8 cellular contexts compared by ENCODE assay signal in genomic region chr1:94542088-94542671, GRCh38. TPM values are rescaled to one million over a fixed set of nuclear protein-coding genes. Genes with fewer than 3 reads are reported as not detected.
DNase-seq lines count a peak whose midpoint lies in the region; ATAC-seq and TF ChIP-seq lines count a peak whose summit lies in the region.

No MANE protein-coding gene starts in this region.

- WGBS in spleen, 5 donors = 1 to 11% (median 2%) methylated on average over 19 to 25 of the region's 25 CpGs

- peak overlapping the region; percentile 55 to 89 (median 82) for H3K27ac ChIP-seq in spleen

- H3K4me3 Mint-ChIP-seq in T-helper 1 cell treated with Interleukin-12 subunit alpha and Interleukin-12 subunit beta and Interleukin-4 antibody, amounts not matched to agents 30 μg/mL and 1 μg/mL, for 36 hours = peak overlapping the region; percentile 83
- peak overlapping the region; percentile 65 to 79 (median 78) for H3K4me3 Mint-ChIP-seq in immature natural killer cell

- no peaks in the 10 kb centered on the region for H3K36me3 ChIP-seq in spleen

- peak overlapping the region; percentile 45 to 83 (median 64) for H3K4me3 ChIP-seq in spleen

- H3K27me3 Mint-ChIP-seq in T-helper 1 cell treated with Interleukin-12 subunit alpha and Interleukin-12 subunit beta and Interleukin-4 antibody, amounts not matched to agents 30 μg/mL and 1 μg/mL, for 36 hours (ENCODE audit: low read depth) = peaks cover 75% of the 10 kb centered on the region
- peaks cover 8 to 28% (median 14%) of the 10 kb centered on the region in 3 donors for H3K27me3 Mint-ChIP-seq in immature natural killer cell (ENCODE audit: low read depth in 3 of 3)

- H3K4me1 ChIP-seq in spleen = peaks cover 4 to 40% (median 33%) of the 10 kb centered on the region in 6 donors

- H3K9me3 ChIP-seq in spleen = no peaks in the 10 kb centered on the region

- TF ChIP-seq POLR2A in spleen (IDR thresholded peaks at IDR 0.05) = no peak

- no peak for DNase-seq in T-helper 1 cell
- peak; percentile 39 for DNase-seq in astrocyte of the hippocampus (ENCODE audit: low read depth, low spot score)
- DNase-seq in immature natural killer cell = peak in 1 of 3 donors; percentile 10
- peak; percentile 75 for DNase-seq in spleen
- no peak for DNase-seq in activated effector memory CD4-positive, alpha-beta T cell treated with anti-CD3 and anti-CD28 coated beads, Interleukin-2, amount 50 U/mL, for 16 hours
- no peak for DNase-seq in NCI-H2107 treated with DMSO at 0.1 percent for 48 hours (lab: John Stamatoyannopoulos, UW; ENCODE audit: unreplicated experiment)

- peak overlapping the region; percentile 45 for H3K27ac Mint-ChIP-seq in T-helper 1 cell treated with Interleukin-12 subunit alpha and Interleukin-12 subunit beta and Interleukin-4 antibody, amounts not matched to agents 30 μg/mL and 1 μg/mL, for 36 hours
- H3K27ac Mint-ChIP-seq in immature natural killer cell = no peak overlapping the region

- H3K4me1 Mint-ChIP-seq in T-helper 1 cell treated with Interleukin-12 subunit alpha and Interleukin-12 subunit beta and Interleukin-4 antibody, amounts not matched to agents 30 μg/mL and 1 μg/mL, for 36 hours (ENCODE audit: low read depth) = peaks cover 12% of the 10 kb centered on the region
- H3K4me1 Mint-ChIP-seq in immature natural killer cell = peaks cover 19 to 20% of the 10 kb centered on the region in 2 donors

- H3K27me3 ChIP-seq in spleen (replicated peaks in 1 of 7) = peaks cover 0 to 46% (median 11%) of the 10 kb centered on the region in 7 donors

- no peak for TF ChIP-seq CTCF in spleen (IDR thresholded peaks at IDR 0.05 in 8 of 11, conservative IDR thresholded peaks at IDR 0.05 in 3 of 11)

- no peaks in the 10 kb centered on the region for H3K36me3 Mint-ChIP-seq in T-helper 1 cell treated with Interleukin-12 subunit alpha and Interleukin-12 subunit beta and Interleukin-4 antibody, amounts not matched to agents 30 μg/mL and 1 μg/mL, for 36 hours (ENCODE audit: low read depth)
- no peaks in the 10 kb centered on the region for H3K36me3 Mint-ChIP-seq in immature natural killer cell

- H3K9me3 Mint-ChIP-seq in T-helper 1 cell treated with Interleukin-12 subunit alpha and Interleukin-12 subunit beta and Interleukin-4 antibody, amounts not matched to agents 30 μg/mL and 1 μg/mL, for 36 hours = no peaks in the 10 kb centered on the region
- H3K9me3 Mint-ChIP-seq in immature natural killer cell = peaks cover 0 to 3% (median 0%) of the 10 kb centered on the region in 6 donors

- intact Hi-C loops in spleen (cut with DNase I; ENCODE audit: low total_unique reads) = no loop called here

- peak; percentile 27 for ATAC-seq in HG03196 (IDR thresholded peaks at IDR 0.05; ENCODE audit: unreplicated experiment)

RNA-seq across cellular contexts. Expression of gene F3, which starts 0.6 kb away (rescaled TPM):
- polyA plus RNA-seq in immature natural killer cell = not detected
- 10 to 100 TPM in 1 of 7 donors, 1 to 10 TPM in 6; 4.0 to 12.4 (median 4.8) TPM for total RNA-seq in spleen
- polyA plus RNA-seq in spleen = 1 to 10 TPM; 1.1 to 5.7 (median 3.3) TPM

Comparison
In these comparisons a context has a peak if more than half of its experiments do, and no peak if none do; other contexts are left out.
1. DNase-seq: peak in astrocyte of the hippocampus (single experiment) and spleen (single experiment); none in T-helper 1 cell (0 of 5), activated effector memory CD4-positive, alpha-beta T cell treated with anti-CD3 and anti-CD28 coated beads, Interleukin-2, amount 50 U/mL, for 16 hours (single experiment) and NCI-H2107 treated with DMSO at 0.1 percent for 48 hours (single experiment).